26 cellular contexts compared by ENCODE assay signal in the genomic region with DNA sequence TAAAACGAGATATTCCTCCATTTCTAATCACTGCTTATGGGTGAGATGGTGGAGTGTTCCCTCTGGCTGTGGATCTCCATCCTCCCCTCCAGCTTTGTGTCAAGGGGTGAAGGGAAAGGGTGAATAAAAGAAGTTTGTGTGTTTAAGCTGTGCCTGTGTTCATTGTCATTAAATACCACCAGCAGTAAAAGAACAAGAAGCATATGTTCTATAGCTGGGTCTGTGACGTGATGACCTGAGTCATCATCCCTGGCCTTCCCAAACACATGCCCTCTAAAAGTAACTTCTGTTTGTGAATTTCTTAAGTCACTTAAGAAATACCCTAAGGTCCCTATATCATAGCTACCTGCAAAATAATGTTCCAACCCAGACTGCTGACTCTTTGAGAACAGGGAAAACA.
"Had no signal": no experiment of that assay in that cellular context is flagged by ENCODE, and none has a peak within 500 bp of the region (broad histone marks: within the 10 kb centered on the region; RNA-seq: fewer than 3 reads in every experiment).

No MANE protein-coding gene starts in this region.

- H3K4me3 ChIP-seq: body of pancreas, cardiac muscle cell, esophagus squamous epithelium, hepatocyte, lower lobe of right lung, sigmoid colon, transverse colon, uterus had no signal

- H3K4me1 Mint-ChIP-seq: activated naive CD4-positive, alpha-beta T cell treated with anti-CD3 and anti-CD28 coated beads, Interleukin-2, amount 10 ng/mL, durations not matched to agents 7 days and 5 days; immature natural killer cell; naive thymus-derived CD4-positive, alpha-beta T cell; stimulated activated naive B cell treated with anti-CD40 and anti-IgM and Interleukin-4, amounts not matched to agents 10 μg/mL and 1 μg/mL and 100 μg/mL, for 72 hours; WTC11 had no signal

- H3K79me2 ChIP-seq: hepatocyte had no signal

- H3K4me1 ChIP-seq: body of pancreas, esophagus squamous epithelium, lower lobe of right lung, sigmoid colon, transverse colon, uterus had no signal

- H3K27me3 ChIP-seq: body of pancreas, esophagus squamous epithelium, hepatocyte, sigmoid colon, transverse colon, uterus had no signal

- H3K4me2 ChIP-seq: hepatocyte had no signal

- H3K9me3 ChIP-seq: body of pancreas, esophagus squamous epithelium, lower lobe of right lung, sigmoid colon, transverse colon, uterus had no signal

- H3K36me3 ChIP-seq: cardiac muscle cell, esophagus squamous epithelium, lower lobe of right lung, sigmoid colon, transverse colon, uterus had no signal

- DNase-seq: activated CD4-positive, alpha-beta T cell treated with anti-CD3 and anti-CD28 coated beads, Interleukin-2, amount 50 U/mL, for 4 hours; activated CD8-positive, alpha-beta memory T cell treated with anti-CD3 and anti-CD28 coated beads, Interleukin-2, amount 50 U/mL, for 48 hours; activated naive CD4-positive, alpha-beta T cell treated with anti-CD3 and anti-CD28 coated beads, Interleukin-2, amount 10 ng/mL, durations not matched to agents 7 days and 5 days; activated T-cell treated with anti-CD3 and anti-CD28 coated beads, Interleukin-2, amount 50 U/mL, for 4 hours; body of pancreas; cortex of kidney; endodermal cell; esophagus squamous epithelium; glutamatergic neuron; immature natural killer cell; lower lobe of right lung; naive thymus-derived CD4-positive, alpha-beta T cell; occipital lobe; posterior cingulate gyrus; sigmoid colon; stimulated activated CD4-positive, alpha-beta T cell treated with anti-CD3 and anti-CD28 coated beads, Interleukin-2, amount 100 ng/mL, for 48 hours; stimulated activated CD8-positive, alpha-beta memory T cell treated with anti-CD3 and anti-CD28 coated beads, Interleukin-4, amount 100 ng/mL, for 48 hours; stimulated activated naive B cell treated with anti-CD40 and anti-IgM and Interleukin-4, amounts not matched to agents 10 μg/mL and 1 μg/mL and 100 μg/mL, for 72 hours; T-helper 9 cell; transverse colon; uterus had no signal

- H3K27ac Mint-ChIP-seq: activated naive CD4-positive, alpha-beta T cell treated with anti-CD3 and anti-CD28 coated beads, Interleukin-2, amount 10 ng/mL, durations not matched to agents 7 days and 5 days; endodermal cell; immature natural killer cell; naive thymus-derived CD4-positive, alpha-beta T cell; stimulated activated naive B cell treated with anti-CD40 and anti-IgM and Interleukin-4, amounts not matched to agents 10 μg/mL and 1 μg/mL and 100 μg/mL, for 72 hours; WTC11 had no signal

- H3K27me3 Mint-ChIP-seq: activated naive CD4-positive, alpha-beta T cell treated with anti-CD3 and anti-CD28 coated beads, Interleukin-2, amount 10 ng/mL, durations not matched to agents 7 days and 5 days; stimulated activated naive B cell treated with anti-CD40 and anti-IgM and Interleukin-4, amounts not matched to agents 10 μg/mL and 1 μg/mL and 100 μg/mL, for 72 hours had no signal

- ATAC-seq: activated T-cell treated with anti-CD3 and anti-CD28 coated beads, Interleukin-2, amount 50 U/mL, for 4 hours; body of pancreas; left lobe of liver; lower lobe of right lung; naive thymus-derived CD4-positive, alpha-beta T cell; stimulated activated naive B cell treated with anti-CD40 and anti-IgM and Interleukin-4, amounts not matched to agents 10 μg/mL and 1 μg/mL and 100 μg/mL, for 72 hours; WTC11 had no signal

- H2AFZ ChIP-seq: hepatocyte had no signal

- H3K4me3 Mint-ChIP-seq: activated naive CD4-positive, alpha-beta T cell treated with anti-CD3 and anti-CD28 coated beads, Interleukin-2, amount 10 ng/mL, durations not matched to agents 7 days and 5 days; activated T-cell treated with anti-CD3 and anti-CD28 coated beads, Interleukin-2, amount 50 U/mL, for 4 hours; endodermal cell; immature natural killer cell; naive thymus-derived CD4-positive, alpha-beta T cell; neural crest cell; stimulated activated naive B cell treated with anti-CD40 and anti-IgM and Interleukin-4, amounts not matched to agents 10 μg/mL and 1 μg/mL and 100 μg/mL, for 72 hours; WTC11 had no signal

- H3K36me3 Mint-ChIP-seq: activated naive CD4-positive, alpha-beta T cell treated with anti-CD3 and anti-CD28 coated beads, Interleukin-2, amount 10 ng/mL, durations not matched to agents 7 days and 5 days; immature natural killer cell; naive thymus-derived CD4-positive, alpha-beta T cell; stimulated activated naive B cell treated with anti-CD40 and anti-IgM and Interleukin-4, amounts not matched to agents 10 μg/mL and 1 μg/mL and 100 μg/mL, for 72 hours; WTC11 had no signal

- H3K9me3 Mint-ChIP-seq: activated naive CD4-positive, alpha-beta T cell treated with anti-CD3 and anti-CD28 coated beads, Interleukin-2, amount 10 ng/mL, durations not matched to agents 7 days and 5 days; activated T-cell treated with anti-CD3 and anti-CD28 coated beads, Interleukin-2, amount 50 U/mL, for 4 hours; endodermal cell; neural crest cell; stimulated activated naive B cell treated with anti-CD40 and anti-IgM and Interleukin-4, amounts not matched to agents 10 μg/mL and 1 μg/mL and 100 μg/mL, for 72 hours; WTC11 had no signal

- H3K27ac ChIP-seq: body of pancreas, cardiac muscle cell, esophagus squamous epithelium, hepatocyte, lower lobe of right lung, sigmoid colon, transverse colon, uterus had no signal
